In the genomic region with DNA sequence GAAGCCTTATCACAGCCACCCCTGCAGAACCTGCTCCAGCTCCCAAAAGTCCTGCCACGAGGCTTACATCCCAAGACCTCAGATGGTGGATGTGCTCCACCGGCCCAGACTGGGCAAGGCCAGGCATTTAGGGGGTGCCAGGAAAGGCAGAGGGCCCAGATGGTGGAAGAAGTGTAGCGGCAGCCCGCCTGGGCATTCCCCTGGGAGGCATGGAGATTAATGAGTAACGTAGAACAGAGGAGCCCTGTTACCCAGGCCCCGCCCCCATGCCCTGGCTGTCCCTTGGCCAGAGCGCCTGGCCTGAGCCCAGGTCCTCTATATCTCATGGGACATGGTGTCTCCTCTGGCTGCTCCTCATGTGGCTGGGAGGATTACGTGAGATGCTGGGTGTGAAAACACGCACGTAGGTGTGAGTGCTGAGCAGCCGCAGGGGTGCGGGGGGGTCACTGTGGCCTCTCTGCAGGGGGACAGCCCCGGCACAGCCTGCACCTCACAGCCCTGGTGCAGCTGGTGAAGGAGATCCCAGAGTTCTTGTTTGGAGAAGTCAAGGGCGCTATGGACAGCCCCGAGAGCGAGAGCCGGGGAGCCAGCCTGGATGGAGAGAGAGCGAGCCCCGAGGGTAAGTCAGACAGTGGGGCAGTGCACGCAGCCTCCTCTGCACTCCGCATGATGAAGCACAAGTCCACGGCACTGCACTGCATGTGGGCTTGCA, we compare ENCODE assay signal across 1 cellular context.
TF ChIP-seq lines count a peak whose summit lies in the region.

No MANE protein-coding gene starts in this region.

TF ChIP-seq in GM23338, 12 proteins besides CTCF, POLR2A, EP300 and RAD21 (continued from another document):
- TF ChIP-seq, protein P1, sequence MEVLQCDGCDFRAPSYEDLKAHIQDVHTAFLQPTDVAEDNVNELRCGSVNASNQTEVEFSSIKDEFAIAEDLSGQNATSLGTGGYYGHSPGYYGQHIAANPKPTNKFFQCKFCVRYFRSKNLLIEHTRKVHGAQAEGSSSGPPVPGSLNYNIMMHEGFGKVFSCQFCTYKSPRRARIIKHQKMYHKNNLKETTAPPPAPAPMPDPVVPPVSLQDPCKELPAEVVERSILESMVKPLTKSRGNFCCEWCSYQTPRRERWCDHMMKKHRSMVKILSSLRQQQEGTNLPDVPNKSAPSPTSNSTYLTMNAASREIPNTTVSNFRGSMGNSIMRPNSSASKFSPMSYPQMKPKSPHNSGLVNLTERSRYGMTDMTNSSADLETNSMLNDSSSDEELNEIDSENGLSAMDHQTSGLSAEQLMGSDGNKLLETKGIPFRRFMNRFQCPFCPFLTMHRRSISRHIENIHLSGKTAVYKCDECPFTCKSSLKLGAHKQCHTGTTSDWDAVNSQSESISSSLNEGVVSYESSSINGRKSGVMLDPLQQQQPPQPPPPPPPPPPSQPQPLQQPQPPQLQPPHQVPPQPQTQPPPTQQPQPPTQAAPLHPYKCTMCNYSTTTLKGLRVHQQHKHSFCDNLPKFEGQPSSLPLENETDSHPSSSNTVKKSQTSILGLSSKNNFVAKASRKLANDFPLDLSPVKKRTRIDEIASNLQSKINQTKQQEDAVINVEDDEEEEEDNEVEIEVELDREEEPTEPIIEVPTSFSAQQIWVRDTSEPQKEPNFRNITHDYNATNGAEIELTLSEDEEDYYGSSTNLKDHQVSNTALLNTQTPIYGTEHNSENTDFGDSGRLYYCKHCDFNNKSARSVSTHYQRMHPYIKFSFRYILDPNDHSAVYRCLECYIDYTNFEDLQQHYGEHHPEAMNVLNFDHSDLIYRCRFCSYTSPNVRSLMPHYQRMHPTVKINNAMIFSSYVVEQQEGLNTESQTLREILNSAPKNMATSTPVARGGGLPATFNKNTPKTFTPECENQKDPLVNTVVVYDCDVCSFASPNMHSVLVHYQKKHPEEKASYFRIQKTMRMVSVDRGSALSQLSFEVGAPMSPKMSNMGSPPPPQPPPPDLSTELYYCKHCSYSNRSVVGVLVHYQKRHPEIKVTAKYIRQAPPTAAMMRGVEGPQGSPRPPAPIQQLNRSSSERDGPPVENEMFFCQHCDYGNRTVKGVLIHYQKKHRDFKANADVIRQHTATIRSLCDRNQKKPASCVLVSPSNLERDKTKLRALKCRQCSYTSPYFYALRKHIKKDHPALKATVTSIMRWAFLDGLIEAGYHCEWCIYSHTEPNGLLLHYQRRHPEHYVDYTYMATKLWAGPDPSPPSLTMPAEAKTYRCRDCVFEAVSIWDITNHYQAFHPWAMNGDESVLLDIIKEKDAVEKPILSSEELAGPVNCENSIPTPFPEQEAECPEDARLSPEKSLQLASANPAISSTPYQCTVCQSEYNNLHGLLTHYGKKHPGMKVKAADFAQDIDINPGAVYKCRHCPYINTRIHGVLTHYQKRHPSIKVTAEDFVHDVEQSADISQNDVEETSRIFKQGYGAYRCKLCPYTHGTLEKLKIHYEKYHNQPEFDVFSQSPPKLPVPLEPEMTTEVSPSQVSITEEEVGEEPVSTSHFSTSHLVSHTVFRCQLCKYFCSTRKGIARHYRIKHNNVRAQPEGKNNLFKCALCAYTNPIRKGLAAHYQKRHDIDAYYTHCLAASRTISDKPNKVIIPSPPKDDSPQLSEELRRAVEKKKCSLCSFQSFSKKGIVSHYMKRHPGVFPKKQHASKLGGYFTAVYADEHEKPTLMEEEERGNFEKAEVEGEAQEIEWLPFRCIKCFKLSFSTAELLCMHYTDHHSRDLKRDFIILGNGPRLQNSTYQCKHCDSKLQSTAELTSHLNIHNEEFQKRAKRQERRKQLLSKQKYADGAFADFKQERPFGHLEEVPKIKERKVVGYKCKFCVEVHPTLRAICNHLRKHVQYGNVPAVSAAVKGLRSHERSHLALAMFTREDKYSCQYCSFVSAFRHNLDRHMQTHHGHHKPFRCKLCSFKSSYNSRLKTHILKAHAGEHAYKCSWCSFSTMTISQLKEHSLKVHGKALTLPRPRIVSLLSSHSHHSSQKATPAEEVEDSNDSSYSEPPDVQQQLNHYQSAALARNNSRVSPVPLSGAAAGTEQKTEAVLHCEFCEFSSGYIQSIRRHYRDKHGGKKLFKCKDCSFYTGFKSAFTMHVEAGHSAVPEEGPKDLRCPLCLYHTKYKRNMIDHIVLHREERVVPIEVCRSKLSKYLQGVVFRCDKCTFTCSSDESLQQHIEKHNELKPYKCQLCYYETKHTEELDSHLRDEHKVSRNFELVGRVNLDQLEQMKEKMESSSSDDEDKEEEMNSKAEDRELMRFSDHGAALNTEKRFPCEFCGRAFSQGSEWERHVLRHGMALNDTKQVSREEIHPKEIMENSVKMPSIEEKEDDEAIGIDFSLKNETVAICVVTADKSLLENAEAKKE (CRISPR knock-in tag; IDR thresholded peaks at IDR 0.05) = no peak
- TF ChIP-seq POLR2AphosphoS5 (IDR thresholded peaks at IDR 0.05; ENCODE audit: low read depth) (no peak), NANOG (IDR thresholded peaks at IDR 0.05; ENCODE audit: borderline replicate concordance) (no peak), JUNB (IDR thresholded peaks at IDR 0.05; ENCODE audit: unreplicated experiment) (no peak)
TF ChIP-seq in GM23338: peak in this region for 0.
